Comparison of ENCODE assay signal across 25 cellular contexts in the genomic region with DNA sequence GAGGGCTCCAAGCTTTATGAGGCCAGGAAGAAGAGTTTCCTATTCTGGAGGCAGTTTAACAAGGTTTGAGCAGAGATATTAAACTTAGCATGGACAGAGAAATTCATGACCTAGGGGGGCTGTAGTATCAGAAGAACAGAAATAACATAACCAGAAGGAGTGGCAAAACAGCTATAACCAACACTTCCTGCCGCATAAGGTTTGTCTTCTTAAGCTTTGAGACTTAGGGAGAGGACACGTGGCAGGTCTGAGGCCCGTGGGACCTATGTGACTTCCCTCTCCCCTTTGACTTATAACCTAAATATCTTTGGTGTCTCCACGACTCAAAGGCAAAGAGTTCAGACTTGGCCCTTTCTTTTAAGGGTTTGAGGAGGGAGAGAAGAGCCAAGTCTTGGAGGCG.
"Had no signal": no experiment of that assay in that cellular context is flagged by ENCODE, and none has a peak within 500 bp of the region (broad histone marks: within the 10 kb centered on the region; RNA-seq: fewer than 3 reads in every experiment).

No MANE protein-coding gene starts in this region.

- H3K36me3 ChIP-seq: breast epithelium, esophagus muscularis mucosa, heart left ventricle, left lung, lower lobe of right lung, ovary, right lobe of liver, stomach, tibial artery had no signal

- H3K27me3 Mint-ChIP-seq: activated B cell treated with CpG ODN at 0.5 μM for 24 hours, progenitor cell of endocrine pancreas had no signal

- H3K4me1 ChIP-seq: breast epithelium, foreskin keratinocyte, left lung, right lobe of liver, tibial artery had no signal

- H3K4me3 Mint-ChIP-seq: activated B cell treated with CpG ODN at 0.5 μM for 24 hours; activated naive CD4-positive, alpha-beta T cell treated with anti-CD3 and anti-CD28 coated beads for 36 hours; activated T-helper 1 cell treated with anti-CD3 and anti-CD28 coated beads, Interleukin-12 subunit alpha, Interleukin-12 subunit beta, Interleukin-2, Interleukin-4 antibody, amounts not matched to agents 30 ng/mL and 10 ng/mL and 1 ng/mL, durations not matched to agents 14 hours and 24 hours and 36 hours; dendritic cell treated with granulocyte-macrophage colony-stimulating factor and Interleukin-4, amounts not matched to agents 40 ng/mL and 50 ng/mL, for 4 days; T-helper 2 cell treated with Interferon-gamma antibody and Interleukin-4, amounts not matched to agents 5 μg/mL and 100 μg/mL, for 36 hours had no signal

- DNase-seq: activated B cell treated with CpG ODN at 0.5 μM for 24 hours; activated CD4-positive, alpha-beta T cell treated with anti-CD3 and anti-CD28 coated beads, Interleukin-2, amount 50 U/mL, for 1 hour; activated CD8-positive, alpha-beta memory T cell treated with anti-CD3 and anti-CD28 coated beads, Interleukin-2, amount 50 U/mL, for 4 hours; activated effector memory CD4-positive, alpha-beta T cell treated with anti-CD3 and anti-CD28 coated beads, Interleukin-2, amount 50 U/mL, for 16 hours; activated naive CD4-positive, alpha-beta T cell treated with anti-CD3 and anti-CD28 coated beads for 36 hours; activated T-cell treated with anti-CD3 and anti-CD28 coated beads, Interleukin-2, amount 50 U/mL, for 1 hour; central memory CD4-positive, alpha-beta T cell; foreskin keratinocyte; heart left ventricle; kidney glomerular epithelial cell; left lung; lower lobe of right lung; mesenchymal stem cell; ovary; right lobe of liver; stimulated activated CD4-positive, alpha-beta T cell treated with anti-CD3 and anti-CD28 coated beads, Interleukin-2, amount 100 ng/mL, for 48 hours; stomach; T-helper 1 cell had no signal

- H3K27ac ChIP-seq: breast epithelium, esophagus muscularis mucosa, foreskin keratinocyte, heart left ventricle, left lung, lower lobe of right lung, ovary, right lobe of liver, stomach, tibial artery had no signal

- H3K27ac Mint-ChIP-seq: activated B cell treated with CpG ODN at 0.5 μM for 24 hours; activated naive CD4-positive, alpha-beta T cell treated with anti-CD3 and anti-CD28 coated beads for 36 hours; activated T-helper 1 cell treated with anti-CD3 and anti-CD28 coated beads, Interleukin-12 subunit alpha, Interleukin-12 subunit beta, Interleukin-2, Interleukin-4 antibody, amounts not matched to agents 30 ng/mL and 10 ng/mL and 1 ng/mL, durations not matched to agents 14 hours and 24 hours and 36 hours; dendritic cell treated with granulocyte-macrophage colony-stimulating factor and Interleukin-4, amounts not matched to agents 40 ng/mL and 50 ng/mL, for 4 days; T-helper 2 cell treated with Interferon-gamma antibody and Interleukin-4, amounts not matched to agents 5 μg/mL and 100 μg/mL, for 36 hours had no signal

- ATAC-seq: foreskin keratinocyte, heart left ventricle, left lung, lower lobe of right lung, right lobe of liver had no signal

- H3K4me3 ChIP-seq: breast epithelium, esophagus muscularis mucosa, heart left ventricle, left lung, lower lobe of right lung, ovary, right lobe of liver, stomach, tibial artery had no signal

- H3K27me3 ChIP-seq: breast epithelium, esophagus muscularis mucosa, foreskin keratinocyte, heart left ventricle, left lung, ovary, right lobe of liver, stomach, tibial artery had no signal

- H3K9me3 Mint-ChIP-seq: activated B cell treated with CpG ODN at 0.5 μM for 24 hours; activated naive CD4-positive, alpha-beta T cell treated with anti-CD3 and anti-CD28 coated beads for 36 hours; activated T-helper 1 cell treated with anti-CD3 and anti-CD28 coated beads, Interleukin-12 subunit alpha, Interleukin-12 subunit beta, Interleukin-2, Interleukin-4 antibody, amounts not matched to agents 30 ng/mL and 10 ng/mL and 1 ng/mL, durations not matched to agents 14 hours and 24 hours and 36 hours; dendritic cell treated with granulocyte-macrophage colony-stimulating factor and Interleukin-4, amounts not matched to agents 40 ng/mL and 50 ng/mL, for 4 days; T-helper 2 cell treated with Interferon-gamma antibody and Interleukin-4, amounts not matched to agents 5 μg/mL and 100 μg/mL, for 36 hours had no signal
